ENCODE assay signal across 27 cellular contexts in genomic region chr18:59910967-59911366, GRCh38. TPM values are rescaled to one million over a fixed set of nuclear protein-coding genes. Genes with fewer than 3 reads are reported as not detected.
A peak's percentile ranks its signal among the peaks of the same experiment; 100 is the strongest.
DNase-seq lines count a peak whose midpoint lies in the region; ATAC-seq and TF ChIP-seq lines count a peak whose summit lies in the region.
"Had no signal": no experiment of that assay in that cellular context is flagged by ENCODE, and none has a peak within 500 bp of the region (broad histone marks: within the 10 kb centered on the region; RNA-seq: fewer than 3 reads in every experiment).

No MANE protein-coding gene starts in this region.

- intact Hi-C loops in stomach (cut with DNase I; ENCODE audit: low total_unique reads): no loop called here
- intact Hi-C loops in thyroid gland (cut with DNase I): no loop called here

- H3K27ac ChIP-seq in smooth muscle cell (ENCODE audit: low read depth) (peak overlapping the region; percentile 66), stomach (no peak overlapping the region), thyroid gland (no peak overlapping the region)
- H3K27ac ChIP-seq: 22Rv1, C4-2B, psoas muscle, thoracic aorta, WERI-Rb-1 had no signal

- H3K4me3 Mint-ChIP-seq in activated CD8-positive, alpha-beta memory T cell treated with anti-CD3 and anti-CD28 coated beads, Interleukin-2, amount 10 ng/mL, durations not matched to agents 7 days and 5 days: no peak overlapping the region
- H3K4me3 Mint-ChIP-seq: activated CD4-positive, alpha-beta memory T cell treated with anti-CD3 and anti-CD28 coated beads for 36 hours; activated naive CD8-positive, alpha-beta T cell; activated T-cell treated with anti-CD3 and anti-CD28 coated beads, Interleukin-2, amount 50 U/mL, for 4 hours; memory B cell; natural killer cell; T-helper 1 cell treated with Interleukin-12 subunit alpha and Interleukin-12 subunit beta and Interleukin-4 antibody, amounts not matched to agents 30 μg/mL and 1 μg/mL, for 36 hours had no signal

- H3K4me3 ChIP-seq in fibroblast of the aortic adventitia (ENCODE audit: low read depth, low read length) (no peak overlapping the region), smooth muscle cell (no peak overlapping the region), stomach (no peak overlapping the region), thyroid gland (replicated peaks in 1 of 3) (no peak overlapping the region)
- H3K4me3 ChIP-seq: psoas muscle, thoracic aorta had no signal

- no peaks in the 10 kb centered on the region for H3K9me3 Mint-ChIP-seq in activated CD8-positive, alpha-beta memory T cell treated with anti-CD3 and anti-CD28 coated beads, Interleukin-2, amount 10 ng/mL, durations not matched to agents 7 days and 5 days (ENCODE audit: low read depth)
- H3K9me3 Mint-ChIP-seq: activated T-cell treated with anti-CD3 and anti-CD28 coated beads, Interleukin-2, amount 50 U/mL, for 4 hours; memory B cell; natural killer cell had no signal

- H3K36me3 ChIP-seq in smooth muscle cell (ENCODE audit: low read depth): no peaks in the 10 kb centered on the region
- no peaks in the 10 kb centered on the region for H3K36me3 ChIP-seq in stomach
- no peaks in the 10 kb centered on the region for H3K36me3 ChIP-seq in thyroid gland
- H3K36me3 ChIP-seq: thoracic aorta, WERI-Rb-1 had no signal

- ATAC-seq in activated CD8-positive, alpha-beta memory T cell treated with anti-CD3 and anti-CD28 coated beads, Interleukin-2, amount 10 ng/mL, durations not matched to agents 7 days and 5 days: no peak
- ATAC-seq in SK-N-SH treated with all-trans-retinoic acid at 6 μM for 48 hours: peak; percentile 60
- ATAC-seq: activated T-cell treated with anti-CD3 and anti-CD28 coated beads, Interleukin-2, amount 50 U/mL, for 4 hours; HepG2; psoas muscle had no signal

- H3K9me3 ChIP-seq in smooth muscle cell (replicated peaks; ENCODE audit: low read depth) (no peaks in the 10 kb centered on the region), stomach (peaks cover 0 to 6% (median 4%) of the 10 kb centered on the region in 4 donors), thyroid gland (no peaks in the 10 kb centered on the region)
- H3K9me3 ChIP-seq: psoas muscle, thoracic aorta had no signal

- no peak for TF ChIP-seq EP300 in stomach (IDR thresholded peaks at IDR 0.05)

- peaks cover 2% of the 10 kb centered on the region for H3F3A ChIP-seq in smooth muscle cell (ENCODE audit: low read depth)

- TF ChIP-seq POLR2A in stomach (IDR thresholded peaks at IDR 0.05) (no peak), thyroid gland (IDR thresholded peaks at IDR 0.05) (no peak)

- H3K4me1 ChIP-seq in smooth muscle cell (ENCODE audit: low read depth) (no peaks in the 10 kb centered on the region), stomach (peaks cover 0 to 3% (median 0%) of the 10 kb centered on the region in 4 donors), thyroid gland (no peaks in the 10 kb centered on the region)
- H3K4me1 ChIP-seq: psoas muscle had no signal

- no peak overlapping the region for H3K27ac Mint-ChIP-seq in activated CD8-positive, alpha-beta memory T cell treated with anti-CD3 and anti-CD28 coated beads, Interleukin-2, amount 10 ng/mL, durations not matched to agents 7 days and 5 days
- H3K27ac Mint-ChIP-seq: activated CD4-positive, alpha-beta memory T cell treated with anti-CD3 and anti-CD28 coated beads for 36 hours; activated naive CD8-positive, alpha-beta T cell; memory B cell; natural killer cell; T-helper 1 cell treated with Interleukin-12 subunit alpha and Interleukin-12 subunit beta and Interleukin-4 antibody, amounts not matched to agents 30 μg/mL and 1 μg/mL, for 36 hours had no signal

- no peak for TF ChIP-seq CTCF in fibroblast of the aortic adventitia (IDR thresholded peaks at IDR 0.05; ENCODE audit: insufficient read depth, low read length)
- no peak for TF ChIP-seq CTCF in smooth muscle cell (IDR thresholded peaks at IDR 0.05; ENCODE audit: borderline replicate concordance, insufficient read depth, poor library complexity, severe bottlenecking)
- no peak for TF ChIP-seq CTCF in stomach (IDR thresholded peaks at IDR 0.05)
- TF ChIP-seq CTCF in thyroid gland (IDR thresholded peaks at IDR 0.05): no peak

- DNase-seq in activated CD8-positive, alpha-beta memory T cell treated with anti-CD3 and anti-CD28 coated beads, Interleukin-2, amount 50 U/mL, for 48 hours: peak; percentile 34
- no peak for DNase-seq in activated CD8-positive, alpha-beta memory T cell treated with anti-CD3 and anti-CD28 coated beads, Interleukin-2, amount 10 ng/mL, durations not matched to agents 7 days and 5 days
- DNase-seq in fibroblast of the aortic adventitia (ENCODE audit: low read depth) (peak; percentile 84), smooth muscle cell (lab: John Stamatoyannopoulos, UW; ENCODE audit: unreplicated experiment) (peak; percentile 1), stomach (no peak), thyroid gland (no peak)
- no peak for DNase-seq in activated T-cell treated with anti-CD3 and anti-CD28 coated beads, Interleukin-2, amount 50 U/mL, for 1 hour
- DNase-seq: activated CD4-positive, alpha-beta memory T cell treated with anti-CD3 and anti-CD28 coated beads for 36 hours; activated T-cell treated with anti-CD3 and anti-CD28 coated beads, Interleukin-2, amount 50 U/mL, for 4 hours; caudate nucleus; DMS 273 treated with DMSO at 0.1 percent for 48 hours; effector CD8-positive, alpha-beta T cell; islet precursor cell; natural killer cell; NCI-H1930; NCI-H524; psoas muscle; SHP77; WERI-Rb-1 had no signal

- H3K27me3 Mint-ChIP-seq in activated CD8-positive, alpha-beta memory T cell treated with anti-CD3 and anti-CD28 coated beads, Interleukin-2, amount 10 ng/mL, durations not matched to agents 7 days and 5 days: no peaks in the 10 kb centered on the region
- H3K27me3 Mint-ChIP-seq: activated CD4-positive, alpha-beta memory T cell treated with anti-CD3 and anti-CD28 coated beads for 36 hours; activated naive CD8-positive, alpha-beta T cell; memory B cell had no signal

- H2AFZ ChIP-seq in smooth muscle cell (ENCODE audit: low read depth): no peak overlapping the region

- H3K27me3 ChIP-seq in smooth muscle cell (ENCODE audit: low read depth) (peaks cover 26% of the 10 kb centered on the region), stomach (peaks cover 0 to 35% (median 3%) of the 10 kb centered on the region in 3 donors), thyroid gland (no peaks in the 10 kb centered on the region)

- H3K79me2 ChIP-seq in smooth muscle cell (ENCODE audit: low read depth): no peaks in the 10 kb centered on the region

- peaks cover 9% of the 10 kb centered on the region for H3K36me3 Mint-ChIP-seq in activated CD8-positive, alpha-beta memory T cell treated with anti-CD3 and anti-CD28 coated beads, Interleukin-2, amount 10 ng/mL, durations not matched to agents 7 days and 5 days
- H3K36me3 Mint-ChIP-seq: activated CD4-positive, alpha-beta memory T cell treated with anti-CD3 and anti-CD28 coated beads for 36 hours; memory B cell; natural killer cell had no signal

- 7% methylated on average over 2 of the region's 2 CpGs for WGBS in smooth muscle cell (ENCODE audit: low lambda C conversion rate)
- 49 to 82% (median 74%) methylated on average over 2 of the region's 2 CpGs for WGBS in stomach, 5 donors
- 80 to 84% methylated on average over 2 of the region's 2 CpGs for WGBS in thyroid gland, 2 donors

- peaks cover 29% of the 10 kb centered on the region for H3K4me1 Mint-ChIP-seq in activated CD8-positive, alpha-beta memory T cell treated with anti-CD3 and anti-CD28 coated beads, Interleukin-2, amount 10 ng/mL, durations not matched to agents 7 days and 5 days

- H4K20me1 ChIP-seq in smooth muscle cell (ENCODE audit: low read depth): no peaks in the 10 kb centered on the region

- CTCF ChIA-PET in activated CD8-positive, alpha-beta memory T cell treated with anti-CD3 and anti-CD28 coated beads, Interleukin-2, amount 10 ng/mL, durations not matched to agents 7 days and 5 days (lab: Charles Lee): interaction anchor here (1.2 kb wide), 1 partner anchor 85 kb away, joined by 3 read pairs; no protein-coding TSS in a partner anchor

- no peak overlapping the region for H3K9ac ChIP-seq in smooth muscle cell (ENCODE audit: low read depth)

- H3K4me2 ChIP-seq in smooth muscle cell: peak overlapping the region; percentile 70

TF ChIP-seq in SK-N-SH treated with all-trans-retinoic acid at 6 μM for 48 hours, 23 proteins besides CTCF, POLR2A, EP300 and RAD21:
- TF ChIP-seq ISL1 (CRISPR knock-in tag; IDR thresholded peaks at IDR 0.05): peak; percentile 54; the same call in 1 of the 2 replicates
- TF ChIP-seq PATZ1 (CRISPR knock-in tag; IDR thresholded peaks at IDR 0.05; ENCODE audit: borderline replicate concordance): no peak

RNA-seq across cellular contexts. Expression of gene PMAIP1, which starts 11.2 kb away (rescaled TPM):
- 10 to 100 TPM; 54.7 to 64.7 TPM for total RNA-seq in activated CD8-positive, alpha-beta memory T cell treated with anti-CD3 and anti-CD28 coated beads, Interleukin-2, amount 10 ng/mL, durations not matched to agents 7 days and 5 days
- 2.6 and 18.2 TPM in 2 replicates for total RNA-seq in fibroblast of the aortic adventitia (ENCODE audit: low replicate concordance)
- 35.9 and 37.5 TPM in 2 replicates for total RNA-seq in smooth muscle cell
- polyA plus RNA-seq in smooth muscle cell: 18.0 and 36.7 TPM in 2 replicates
- total RNA-seq in stomach: 1 to 10 TPM in 3 of 5 donors, not detected in 2; 3.1 to 8.3 (median 4.6) TPM
- polyA plus RNA-seq in stomach: 1 to 10 TPM; 2.3 to 4.3 (median 3.2) TPM
- 1 to 10 TPM; 1.1 to 2.3 (median 1.6) TPM for total RNA-seq in thyroid gland
- total RNA-seq: thoracic aorta had no signal

Comparison
In these comparisons a context has a peak if more than half of its experiments do, and no peak if none do; other contexts are left out.
1. DNase-seq: peak in activated CD8-positive, alpha-beta memory T cell treated with anti-CD3 and anti-CD28 coated beads, Interleukin-2, amount 50 U/mL, for 48 hours (single experiment), fibroblast of the aortic adventitia (single experiment) and smooth muscle cell (single experiment); none in activated CD8-positive, alpha-beta memory T cell treated with anti-CD3 and anti-CD28 coated beads, Interleukin-2, amount 10 ng/mL, durations not matched to agents 7 days and 5 days (single experiment), stomach (single experiment), thyroid gland (0 of 2) and activated T-cell treated with anti-CD3 and anti-CD28 coated beads, Interleukin-2, amount 50 U/mL, for 1 hour (single experiment).